12 cellular contexts compared by ENCODE assay signal in the genomic region with DNA sequence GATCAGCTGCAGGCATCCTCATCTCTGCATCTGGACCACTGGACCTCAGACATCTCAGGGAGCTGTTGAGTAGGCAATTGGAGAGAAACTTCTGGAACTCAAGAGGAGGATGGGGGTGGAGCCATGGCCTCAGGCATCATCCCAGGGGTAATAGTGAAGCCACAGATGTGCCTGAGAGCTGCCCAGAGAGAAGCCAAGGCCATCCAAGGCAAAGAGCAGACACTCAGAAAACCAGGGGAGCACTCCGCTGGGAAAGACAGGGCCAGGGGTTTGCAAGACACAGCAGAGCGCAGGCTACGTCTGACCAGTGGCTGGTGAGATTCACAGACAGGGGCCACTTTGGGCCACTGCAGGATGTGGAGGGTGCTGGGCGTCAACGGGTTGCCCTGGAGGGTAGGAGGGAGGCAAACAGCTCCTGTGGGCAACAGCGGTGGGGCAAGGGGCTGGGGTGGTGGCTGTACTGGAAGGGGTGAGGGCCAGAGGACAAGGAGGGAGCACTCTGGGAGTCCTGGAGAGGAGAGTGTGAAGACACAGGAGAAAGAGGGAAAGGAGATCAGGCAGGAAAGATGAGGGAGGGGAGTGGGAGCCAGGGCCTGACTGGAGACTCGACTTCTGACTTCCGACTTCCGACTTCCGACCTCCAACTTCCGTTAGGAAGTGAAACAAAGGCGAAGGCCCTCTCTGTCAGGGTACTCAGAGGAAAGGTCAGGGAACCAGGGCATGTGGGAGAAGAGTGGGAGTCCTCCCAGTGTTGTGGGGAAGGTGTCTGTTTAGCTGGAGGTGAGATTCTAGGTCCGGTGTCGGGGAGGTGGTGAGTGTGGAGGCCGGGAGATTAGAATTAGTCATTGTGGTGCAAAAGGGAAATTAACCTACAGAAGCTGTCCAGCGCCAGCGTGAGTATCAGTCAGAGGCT.
DNase-seq lines count a peak whose midpoint lies in the region; ATAC-seq and TF ChIP-seq lines count a peak whose summit lies in the region.
"Had no signal": no experiment of that assay in that cellular context is flagged by ENCODE, and none has a peak within 500 bp of the region (broad histone marks: within the 10 kb centered on the region; RNA-seq: fewer than 3 reads in every experiment).

No MANE protein-coding gene starts in this region.

- intact Hi-C loops in Calu3 (cut with micrococcal nuclease; ENCODE audit: unreplicated experiment) = no loop called here
- intact Hi-C loops in sciatic nerve (cut with DNase I) = no loop called here

- H3K36me3 Mint-ChIP-seq in Calu3 (ENCODE audit: insufficient read depth, unreplicated experiment) (no peaks in the 10 kb centered on the region), T-helper 17 cell (ENCODE audit: low read depth) (peaks cover 9% of the 10 kb centered on the region)

- peak; percentile 24 for DNase-seq in Calu3
- no peak for DNase-seq in T-helper 17 cell
- peak; percentile 23 for DNase-seq in iris pigment epithelial cell (ENCODE audit: low read depth)
- no peak for DNase-seq in sciatic nerve (ENCODE audit: low spot score)
- no peak for DNase-seq in stimulated activated CD4-positive, alpha-beta T cell treated with anti-CD3 and anti-CD28 coated beads, Interleukin-4, amount 100 ng/mL, for 4 hours
- DNase-seq in NCI-H187 treated with DMSO at 0.1 percent for 48 hours (lab: John Stamatoyannopoulos, UW) = no peak
- DNase-seq in T-helper 1 cell = no peak
- DNase-seq: anterior cingulate cortex, NCI-H187 had no signal

- H3K4me3 Mint-ChIP-seq in Calu3 (ENCODE audit: low read depth, unreplicated experiment) = no peak overlapping the region
- H3K4me3 Mint-ChIP-seq in T-helper 17 cell = no peak overlapping the region

- no peaks in the 10 kb centered on the region for H3K9me3 Mint-ChIP-seq in Calu3 (ENCODE audit: low read depth, unreplicated experiment)

- no peaks in the 10 kb centered on the region for H3K9me3 ChIP-seq in T-helper 17 cell (ENCODE audit: control insufficient read depth, low read length, poor library complexity, severe bottlenecking)
- H3K9me3 ChIP-seq: pancreas, upper lobe of left lung had no signal

- H3K4me1 Mint-ChIP-seq in Calu3 (ENCODE audit: low read depth, unreplicated experiment) (no peaks in the 10 kb centered on the region), T-helper 17 cell (peaks cover 20% of the 10 kb centered on the region)

- no TSS peak for BruUV-seq in Calu3 (replicated peaks; lab: Mats Ljungman, UMichigan)

- TF ChIP-seq CTCF in Calu3 (IDR thresholded peaks at IDR 0.05; ENCODE audit: unreplicated experiment) = no peak

- H3K27ac Mint-ChIP-seq in Calu3 (ENCODE audit: unreplicated experiment) (no peak overlapping the region), T-helper 17 cell (peak overlapping the region; percentile 74)

- H3K27me3 Mint-ChIP-seq in Calu3 (ENCODE audit: unreplicated experiment) (peaks cover 69% of the 10 kb centered on the region), T-helper 17 cell (no peaks in the 10 kb centered on the region)

- peak; percentile 48 for ATAC-seq in HG02610 (IDR thresholded peaks at IDR 0.05; ENCODE audit: unreplicated experiment)
- no peak for ATAC-seq in T-helper 17 cell
- no peak for ATAC-seq in sciatic nerve
- ATAC-seq: pancreas had no signal

- CTCF ChIA-PET in Calu3 (lab: Charles Lee) = interaction anchor here (0.6 to 3.5 kb wide), 4 partner anchors 9 to 311 kb away, joined by 3 to 16 read pairs (median 4); no protein-coding TSS in a partner anchor

Comparison
In these comparisons a context has a peak if more than half of its experiments do, and no peak if none do; other contexts are left out.
1. DNase-seq: peak in Calu3 (single experiment) and iris pigment epithelial cell (single experiment); none in T-helper 17 cell (0 of 3), sciatic nerve (single experiment), stimulated activated CD4-positive, alpha-beta T cell treated with anti-CD3 and anti-CD28 coated beads, Interleukin-4, amount 100 ng/mL, for 4 hours (0 of 2), NCI-H187 treated with DMSO at 0.1 percent for 48 hours (single experiment) and T-helper 1 cell (0 of 5).